In genomic region chr1:51792864-51793263, GRCh38 we compare ENCODE assay signal across 11 cellular contexts.
A peak's percentile ranks its signal among the peaks of the same experiment; 100 is the strongest.
DNase-seq lines count a peak whose midpoint lies in the region; ATAC-seq, FAIRE-seq and TF ChIP-seq lines count a peak whose summit lies in the region.
"Had no signal": no experiment of that assay in that cellular context is flagged by ENCODE, and none has a peak within 500 bp of the region (broad histone marks: within the 10 kb centered on the region; RNA-seq: fewer than 3 reads in every experiment).

No MANE protein-coding gene starts in this region.

- no peak overlapping the region for H3K56ac ChIP-seq in IMR-90 (ENCODE audit: extremely low read depth, insufficient read depth, low read length)

- no peak overlapping the region for H2AK5ac ChIP-seq in IMR-90 (ENCODE audit: low read depth, low read length)

- no peak overlapping the region for H2BK20ac ChIP-seq in IMR-90 (ENCODE audit: low read depth, low read length)

- no peak overlapping the region for H3K23ac ChIP-seq in IMR-90 (ENCODE audit: low read depth, low read length)

- no peaks in the 10 kb centered on the region for H3K4me1 ChIP-seq in IMR-90 (ENCODE audit: control insufficient read depth, insufficient read depth, low read length)
- no peaks in the 10 kb centered on the region for H3K4me1 ChIP-seq in K562 (replicated peaks in 1 of 2; ENCODE audit: control insufficient read depth in 2 of 2, insufficient read depth in 2 of 2, low read length in 2 of 2)
- H3K4me1 ChIP-seq in lower lobe of right lung, result peaks cover 5% of the 10 kb centered on the region
- no peaks in the 10 kb centered on the region for H3K4me1 ChIP-seq in thyroid gland

- H2BK15ac ChIP-seq in IMR-90 (ENCODE audit: low read depth, low read length), result no peak overlapping the region

- H3K14ac ChIP-seq in IMR-90 (replicated peaks; ENCODE audit: low read depth, low read length), result no peak overlapping the region

- no peak; the same call in 1 of the 2 replicates for TF ChIP-seq CTCF in IMR-90 (conservative IDR thresholded peaks at IDR 0.05; ENCODE audit: low read depth, low read length)
- TF ChIP-seq CTCF in K562 (IDR thresholded peaks at IDR 0.05 in 2 of 3, conservative IDR thresholded peaks at IDR 0.05 in 1 of 3; ENCODE audit: insufficient read depth in 2 of 3, low read depth in 1 of 3, low read length in 3 of 3), result 0 out of 6 replicates have a peak, but pooled peaks of 1 of the 3 experiments have one; percentile 0
- TF ChIP-seq CTCF in lower lobe of right lung (IDR thresholded peaks at IDR 0.05), result no peak
- TF ChIP-seq CTCF in thyroid gland (IDR thresholded peaks at IDR 0.05), result no peak

- POLR2A ChIA-PET in IMR-90 (lab: Charles Lee; ENCODE audit: unreplicated experiment), result no interaction called here
- POLR2A ChIA-PET in K562 (lab: Yijun Ruan, JAX), result interaction anchor here (0.5 kb wide), 1 partner anchor 677 kb away, joined by 3 read pairs; no protein-coding TSS in a partner anchor

- no peak overlapping the region for H3K27ac ChIP-seq in IMR-90 (ENCODE audit: insufficient read depth, low read length)
- H3K27ac ChIP-seq in K562 (ENCODE audit: extremely low read depth, low read depth, low read length), result no peak overlapping the region
- no peak overlapping the region for H3K27ac ChIP-seq in lower lobe of right lung
- peak overlapping the region in 1 of 3 donors; percentile 4 for H3K27ac ChIP-seq in thyroid gland

- H2AFZ ChIP-seq in IMR-90 (replicated peaks; ENCODE audit: low read length, poor library complexity) (no peak overlapping the region), K562 (ENCODE audit: low read depth, low read length) (no peak overlapping the region)

- H3K4ac ChIP-seq in IMR-90 (ENCODE audit: low read depth, low read length), result no peak overlapping the region

- H4K8ac ChIP-seq in IMR-90 (ENCODE audit: low read depth in 2 of 2, low read length in 2 of 2), result no peak overlapping the region

- H4K91ac ChIP-seq in IMR-90 (ENCODE audit: insufficient read depth, low read depth, low read length), result no peak overlapping the region

- H4K5ac ChIP-seq in IMR-90 (ENCODE audit: low read depth, low read length), result no peak overlapping the region

- ATAC-seq in IMR-90 (ENCODE audit: low read depth) (peak; percentile 83), K562 (peak; percentile 10; the same call in 2 of the 3 replicates), lower lobe of right lung (peak; percentile 19 to 46), GM19328 (IDR thresholded peaks at IDR 0.05; ENCODE audit: unreplicated experiment) (no peak), GM18907 (IDR thresholded peaks at IDR 0.05; ENCODE audit: unreplicated experiment) (no peak)

- H2AK9ac ChIP-seq in IMR-90 (replicated peaks; ENCODE audit: low read depth, low read length, poor library complexity), result no peak overlapping the region

- TF ChIP-seq POLR2A in IMR-90 (IDR thresholded peaks at IDR 0.05; ENCODE audit: low read depth, low read length) (no peak), K562 (conservative IDR thresholded peaks at IDR 0.05) (no peak), thyroid gland (IDR thresholded peaks at IDR 0.05) (no peak)

- peak; percentile 22 for DNase-seq in AG20443 (ENCODE audit: low spot score)
- peak; percentile 88 for DNase-seq in IMR-90
- DNase-seq in K562 (ENCODE audit: extremely low read depth in 1 of 4, low spot score in 3 of 4), result no peak
- DNase-seq in lower lobe of right lung, result no peak
- no peak for DNase-seq in thyroid gland
- no peak for DNase-seq in NCI-H2081 (lab: John Stamatoyannopoulos, UW)
- DNase-seq: effector CD4-positive, alpha-beta T cell; NCI-H2029 had no signal

- H3K9me1 ChIP-seq in IMR-90 (ENCODE audit: insufficient read depth, low read length) (peaks cover 5% of the 10 kb centered on the region), K562 (ENCODE audit: control insufficient read depth, insufficient read depth, low read length) (no peaks in the 10 kb centered on the region)

- H4K20me1 ChIP-seq in IMR-90 (ENCODE audit: insufficient read depth, low read length) (peaks cover 5% of the 10 kb centered on the region; the same call in 1 of the 2 replicates), K562 (replicated peaks; ENCODE audit: control insufficient read depth, insufficient read depth, low read length) (no peaks in the 10 kb centered on the region)

- TF ChIP-seq RAD21 in IMR-90 (IDR thresholded peaks at IDR 0.05; ENCODE audit: low read length) (0 out of 2 replicates have a peak, but pooled peaks have one; percentile 25), K562 (CRISPR knock-in tag; conservative IDR thresholded peaks at IDR 0.05 in 1 of 2, IDR thresholded peaks at IDR 0.05 in 1 of 2) (peak in 1 of 2 experiments; percentile 8; a peak in 1 of 4 replicates)

- CTCF ChIA-PET in IMR-90 (lab: Yijun Ruan, JAX) (no interaction called here), K562 (lab: Yijun Ruan, JAX; ENCODE audit: low intra/inter-chr PET ratio) (no interaction called here)

- no peak overlapping the region for H3K18ac ChIP-seq in IMR-90 (ENCODE audit: low read depth, low read length)

- H2BK5ac ChIP-seq in IMR-90 (ENCODE audit: low read depth, low read length, poor library complexity, severe bottlenecking), result no peak overlapping the region

- intact Hi-C loops in IMR-90 (cut with micrococcal nuclease) (loop anchor here (5.0 kb wide), 1 partner anchor 209 kb away; no protein-coding TSS in a partner anchor), K562 (cut with micrococcal nuclease) (loop anchor here (10.0 kb wide), 1 partner anchor 212 kb away; no protein-coding TSS in a partner anchor), lower lobe of right lung (cut with DNase I) (no loop called here), thyroid gland (cut with DNase I) (no loop called here)

- FAIRE-seq in K562 (lab: Jason Lieb, UNC), result no peak
- FAIRE-seq: TTC549 had no signal

- TF ChIP-seq EP300 in K562 (IDR thresholded peaks at IDR 0.05; ENCODE audit: low read length), result no peak

- H3K4me3 ChIP-seq in IMR-90 (ENCODE audit: insufficient read depth, low read depth, low read length) (no peak overlapping the region), K562 (no peak overlapping the region), lower lobe of right lung (no peak overlapping the region), thyroid gland (replicated peaks in 1 of 3) (no peak overlapping the region)

- H3K79me2 ChIP-seq in K562 (ENCODE audit: control insufficient read depth, insufficient read depth, low read length), result no peaks in the 10 kb centered on the region

- no peaks in the 10 kb centered on the region for H3K9me3 ChIP-seq in IMR-90 (ENCODE audit: control insufficient read depth, insufficient read depth, low read length)
- no peaks in the 10 kb centered on the region for H3K9me3 ChIP-seq in K562 (replicated peaks; ENCODE audit: control insufficient read depth, insufficient read depth, low read depth, low read length)
- no peaks in the 10 kb centered on the region for H3K9me3 ChIP-seq in lower lobe of right lung
- no peaks in the 10 kb centered on the region for H3K9me3 ChIP-seq in thyroid gland

- no TSS peak for BruUV-seq in IMR-90 (replicated peaks; lab: Mats Ljungman, UMichigan)
- no TSS peak for BruUV-seq in K562 (replicated peaks; lab: Mats Ljungman, UMichigan)

- in situ Hi-C loops in IMR-90 (cut with MboI; ENCODE audit: low sequenced_read_pairs) (no loop called here), K562 (cut with MboI) (no loop called here)

- H3K4me2 ChIP-seq in IMR-90 (ENCODE audit: low read depth, low read length) (no peak overlapping the region), K562 (ENCODE audit: insufficient read depth, low read length) (no peak overlapping the region)

- H3K9ac ChIP-seq in IMR-90 (ENCODE audit: low read depth, low read length), result no peak overlapping the region
- H3K9ac ChIP-seq in K562 (ENCODE audit: insufficient read depth in 1 of 2, low read depth in 2 of 2, low read length in 2 of 2), result no peak overlapping the region

- peaks cover 0 to 12% of the 10 kb centered on the region in 2 experiments for H3K79me1 ChIP-seq in IMR-90 (ENCODE audit: low read depth in 1 of 2, low read length in 2 of 2)

- dilution Hi-C loops in IMR-90 (cut with HindIII; ENCODE audit: low sequenced_read_pairs, unreplicated experiment), result no loop called here

- WGBS in IMR-90 (ENCODE audit: extremely low coverage in 2 of 2, insufficient read length in 1 of 2), 2 experiments, result no CpG with 5 or more reads among the region's 1 CpG
- whole genome bisulfite sequencing in K562 (ENCODE audit: insufficient coverage, low coverage, missing lambda C conversion rate), result 86% methylated on average over 1 of the region's 1 CpG
- 85 to 91% methylated on average over 1 of the region's 1 CpG for WGBS in thyroid gland, 2 donors

- peaks cover 51% of the 10 kb centered on the region for H3K36me3 ChIP-seq in IMR-90 (ENCODE audit: control insufficient read depth, insufficient read depth, low read length)
- H3K36me3 ChIP-seq in K562 (ENCODE audit: control insufficient read depth, insufficient read depth, low read length), result peaks cover 91% of the 10 kb centered on the region
- H3K36me3 ChIP-seq in lower lobe of right lung, result peaks cover 94% of the 10 kb centered on the region
- H3K36me3 ChIP-seq in thyroid gland, result peaks cover 53 to 64% of the 10 kb centered on the region in 2 donors

- H3K27me3 ChIP-seq in IMR-90 (ENCODE audit: control insufficient read depth, insufficient read depth, low read length) (no peaks in the 10 kb centered on the region), K562 (ENCODE audit: control insufficient read depth in 2 of 2, insufficient read depth in 2 of 2, low read length in 2 of 2) (no peaks in the 10 kb centered on the region), lower lobe of right lung (ENCODE audit: low read depth) (no peaks in the 10 kb centered on the region), thyroid gland (no peaks in the 10 kb centered on the region)

- no peak overlapping the region for H2BK120ac ChIP-seq in IMR-90 (ENCODE audit: low read depth, low read length)

TF ChIP-seq in IMR-90, 13 proteins besides CTCF, POLR2A, EP300 and RAD21:
- TF ChIP-seq MAFK (IDR thresholded peaks at IDR 0.05; ENCODE audit: low read depth, low read length) (peak; percentile 53; the same call in 1 of the 2 replicates), NFE2L2 (IDR thresholded peaks at IDR 0.05; ENCODE audit: low read depth, low read length) (no peak)

TF ChIP-seq in K562, 482 proteins besides CTCF, POLR2A, EP300 and RAD21:
- TF ChIP-seq GATA2 (CRISPR knock-in tag; IDR thresholded peaks at IDR 0.05) (no peak), ZNF511 (CRISPR knock-in tag; IDR thresholded peaks at IDR 0.05) (no peak), SIRT6 (IDR thresholded peaks at IDR 0.05; ENCODE audit: low read depth, low read length) (no peak), CC2D1A (IDR thresholded peaks at IDR 0.05) (no peak), ZNF830 (CRISPR knock-in tag; IDR thresholded peaks at IDR 0.05) (no peak), MAFK (IDR thresholded peaks at IDR 0.05; ENCODE audit: low read length) (0 out of 2 replicates have a peak, but pooled peaks have one; percentile 19)
TF ChIP-seq in K562: peak in this region for 1.

Comparison
In these comparisons a context has a peak if more than half of its experiments do, and no peak if none do; other contexts are left out.
1. DNase-seq: peak in AG20443 (single experiment) and IMR-90 (single experiment); none in K562 (0 of 4), lower lobe of right lung (single experiment), thyroid gland (0 of 2) and NCI-H2081 (0 of 2).
2. ATAC-seq: peak in IMR-90 (single experiment), K562 (single experiment) and lower lobe of right lung (2 of 2); none in GM19328 (single experiment) and GM18907 (single experiment).
3. intact Hi-C loops: an anchor here in IMR-90 (5.0 kb wide) and K562 (10.0 kb wide); none called in lower lobe of right lung and thyroid gland.